Comparison of ENCODE assay signal across 1 cellular context in genomic region chr19:45474941-45475516, GRCh38.
TF ChIP-seq lines count a peak whose summit lies in the region.

No MANE protein-coding gene starts in this region.

TF ChIP-seq in IMR-90, 13 proteins besides CTCF, POLR2A, EP300 and RAD21:
- TF ChIP-seq USF2 (IDR thresholded peaks at IDR 0.05; ENCODE audit: low read depth, low read length) (peak; percentile 17), BHLHE40 (IDR thresholded peaks at IDR 0.05; ENCODE audit: low read depth, low read length) (no peak), FOS (IDR thresholded peaks at IDR 0.05; ENCODE audit: low read depth, low read length) (peak; percentile 9; the same call in 1 of the 2 replicates)
